Comparison of ENCODE assay signal across 16 cellular contexts in genomic region chr12:14387472-14387871, GRCh38. TPM values are rescaled to one million over a fixed set of nuclear protein-coding genes. Genes with fewer than 3 reads are reported as not detected.
DNase-seq lines count a peak whose midpoint lies in the region; ATAC-seq and TF ChIP-seq lines count a peak whose summit lies in the region.
"Had no signal": no experiment of that assay in that cellular context is flagged by ENCODE, and none has a peak within 500 bp of the region (broad histone marks: within the 10 kb centered on the region; RNA-seq: fewer than 3 reads in every experiment).

No MANE protein-coding gene starts in this region.

- no TSS peak for BruUV-seq in PC-3 (replicated peaks; lab: Mats Ljungman, UMichigan)

- no peak for TF ChIP-seq CTCF in CD8-positive, alpha-beta T cell (IDR thresholded peaks at IDR 0.05)
- TF ChIP-seq CTCF in neural cell (IDR thresholded peaks at IDR 0.05; ENCODE audit: poor library complexity, severe bottlenecking): no peak
- TF ChIP-seq CTCF in PC-3 (conservative IDR thresholded peaks at IDR 0.05; ENCODE audit: low read depth, low read length): no peak

- ATAC-seq in CD8-positive, alpha-beta T cell: no peak
- ATAC-seq in PC-3 (no peak), HG03521 (IDR thresholded peaks at IDR 0.05; ENCODE audit: unreplicated experiment) (no peak), GM21825 (IDR thresholded peaks at IDR 0.05; ENCODE audit: unreplicated experiment) (no peak)

- H3K27ac ChIP-seq in CD8-positive, alpha-beta T cell (ENCODE audit: low read depth, low read length): peak overlapping the region; percentile 2
- H3K27ac ChIP-seq in neural cell (ENCODE audit: low read length) (no peak overlapping the region), PC-3 (ENCODE audit: low read length) (no peak overlapping the region)
- H3K27ac ChIP-seq: right atrium auricular region had no signal

- no peak for DNase-seq in CD8-positive, alpha-beta T cell
- DNase-seq in adipocyte (ENCODE audit: low read depth) (no peak), PC-3 (no peak), DMS153 (lab: John Stamatoyannopoulos, UW) (no peak)
- DNase-seq: C1 segment of cervical spinal cord; effector CD8-positive, alpha-beta T cell; foreskin melanocyte; GDM1; NCI-H1092 treated with DMSO at 0.1 percent for 48 hours; NCI-H446 treated with DMSO at 0.1 percent for 48 hours; stomach had no signal

- TF ChIP-seq RAD21 in neural cell (conservative IDR thresholded peaks at IDR 0.05): no peak

- no peaks in the 10 kb centered on the region for H3K27me3 Mint-ChIP-seq in CD8-positive, alpha-beta T cell (ENCODE audit: low read depth)
- no peaks in the 10 kb centered on the region for H3K27me3 Mint-ChIP-seq in IgD-negative memory B cell

- H3K4me1 ChIP-seq in CD8-positive, alpha-beta T cell (ENCODE audit: insufficient read depth, low read length): peaks cover 77% of the 10 kb centered on the region
- H3K4me1 ChIP-seq in adipocyte (ENCODE audit: control insufficient read depth, insufficient read depth, low read length) (peaks cover 38% of the 10 kb centered on the region), PC-3 (ENCODE audit: insufficient read depth, low read length) (peaks cover 6% of the 10 kb centered on the region; the same call in 1 of the 2 replicates)

- no peaks in the 10 kb centered on the region for H3K9me3 ChIP-seq in CD8-positive, alpha-beta T cell (ENCODE audit: low read length)
- no peaks in the 10 kb centered on the region for H3K9me3 ChIP-seq in adipocyte (ENCODE audit: control insufficient read depth, low read length)
- no peaks in the 10 kb centered on the region for H3K9me3 ChIP-seq in neural cell (ENCODE audit: low read length)
- H3K9me3 ChIP-seq in PC-3 (ENCODE audit: low read length): no peaks in the 10 kb centered on the region
- H3K9me3 ChIP-seq: stomach had no signal

- no peaks in the 10 kb centered on the region for H3K9me3 Mint-ChIP-seq in CD8-positive, alpha-beta T cell
- peaks cover 0 to 4% (median 0%) of the 10 kb centered on the region in 3 donors for H3K9me3 Mint-ChIP-seq in IgD-negative memory B cell

- H3K4me2 ChIP-seq in neural cell (ENCODE audit: low read length): no peak overlapping the region
- H3K4me2 ChIP-seq in PC-3 (ENCODE audit: low read length): no peak overlapping the region

- POLR2A ChIA-PET in CD8-positive, alpha-beta T cell (lab: Charles Lee): interaction anchor here (0.7 to 6.5 kb wide), 6 partner anchors 16 to 468 kb away, joined by 3 to 90 read pairs (median 3); partner anchors contain the start of gene ATF7IP
- POLR2A ChIA-PET in PC-3 (lab: Charles Lee; ENCODE audit: unreplicated experiment): no interaction called here

- intact Hi-C loops in CD8-positive, alpha-beta T cell (cut with DNase I, micrococcal nuclease): no loop called here
- intact Hi-C loops in PC-3 (cut with micrococcal nuclease): no loop called here

- no peak overlapping the region for H3K9ac ChIP-seq in adipocyte (ENCODE audit: low read length)
- H3K9ac ChIP-seq in neural cell (ENCODE audit: low read length): no peak overlapping the region
- H3K9ac ChIP-seq in PC-3 (ENCODE audit: low read length): no peak overlapping the region

- H3K36me3 Mint-ChIP-seq in CD8-positive, alpha-beta T cell: peaks cover 27% of the 10 kb centered on the region
- peaks cover 12% of the 10 kb centered on the region for H3K36me3 Mint-ChIP-seq in IgD-negative memory B cell

- H3K4me3 ChIP-seq in CD8-positive, alpha-beta T cell (ENCODE audit: low read depth, low read length): peak overlapping the region; percentile 32
- H3K4me3 ChIP-seq in adipocyte (ENCODE audit: low read length): peak overlapping the region; percentile 73
- H3K4me3 ChIP-seq in neural cell (ENCODE audit: low read length): peak overlapping the region; percentile 57
- no peak overlapping the region for H3K4me3 ChIP-seq in PC-3 (ENCODE audit: low read length)
- H3K4me3 ChIP-seq: right atrium auricular region had no signal

- H3F3A ChIP-seq in neural cell (ENCODE audit: insufficient read depth, low read length, poor library complexity, severe bottlenecking) (peaks cover 11% of the 10 kb centered on the region), PC-3 (ENCODE audit: low read length, unreplicated experiment) (peaks cover 3% of the 10 kb centered on the region)

- H3K9me2 ChIP-seq in neural cell (ENCODE audit: insufficient read depth, low read length): no peaks in the 10 kb centered on the region
- H3K9me2 ChIP-seq in PC-3 (replicated peaks; ENCODE audit: low read length): no peaks in the 10 kb centered on the region

- H3K27me3 ChIP-seq in CD8-positive, alpha-beta T cell (ENCODE audit: insufficient read depth, low read length): no peaks in the 10 kb centered on the region
- H3K27me3 ChIP-seq in adipocyte (replicated peaks; ENCODE audit: control insufficient read depth, insufficient read depth, low read length) (no peaks in the 10 kb centered on the region), neural cell (ENCODE audit: insufficient read depth, low read depth, low read length) (no peaks in the 10 kb centered on the region), PC-3 (ENCODE audit: low read length) (no peaks in the 10 kb centered on the region)
- H3K27me3 ChIP-seq: right atrium auricular region, stomach had no signal

- no peak for TF ChIP-seq EP300 in neural cell (conservative IDR thresholded peaks at IDR 0.05; ENCODE audit: poor library complexity, severe bottlenecking)

- H2AFZ ChIP-seq in neural cell (ENCODE audit: low read depth, low read length): no peak overlapping the region
- no peak overlapping the region for H2AFZ ChIP-seq in PC-3 (ENCODE audit: low read length)

- H3K36me3 ChIP-seq in CD8-positive, alpha-beta T cell (ENCODE audit: insufficient read depth, low read length): no peaks in the 10 kb centered on the region
- H3K36me3 ChIP-seq in adipocyte (ENCODE audit: control insufficient read depth, insufficient read depth, low read length, severe bottlenecking) (peaks cover 18% of the 10 kb centered on the region), neural cell (ENCODE audit: insufficient read depth, low read length) (no peaks in the 10 kb centered on the region), PC-3 (ENCODE audit: low read depth, low read length) (peaks cover 3% of the 10 kb centered on the region; the same call in 1 of the 2 replicates)
- H3K36me3 ChIP-seq: right atrium auricular region had no signal

- peaks cover 78% of the 10 kb centered on the region for H3K79me2 ChIP-seq in neural cell (replicated peaks; ENCODE audit: insufficient read depth, low read length)
- peaks cover 95% of the 10 kb centered on the region for H3K79me2 ChIP-seq in PC-3 (ENCODE audit: low read length)

- H3K4me1 Mint-ChIP-seq in CD8-positive, alpha-beta T cell (ENCODE audit: low read depth): peaks cover 80% of the 10 kb centered on the region
- H3K4me1 Mint-ChIP-seq in IgD-negative memory B cell: peaks cover 62 to 69% (median 68%) of the 10 kb centered on the region in 3 donors

- CTCF ChIA-PET in CD8-positive, alpha-beta T cell (lab: Charles Lee): interaction anchor here (1.1 to 3.8 kb wide), 5 partner anchors 16 to 31 kb away, joined by 3 to 27 read pairs (median 7); partner anchors contain the start of gene ATF7IP
- CTCF ChIA-PET in PC-3 (lab: Charles Lee): no interaction called here

- H4K20me1 ChIP-seq in neural cell (ENCODE audit: insufficient read depth) (no peaks in the 10 kb centered on the region), PC-3 (ENCODE audit: low read length) (no peaks in the 10 kb centered on the region)

- peak overlapping the region; percentile 94 for H3K27ac Mint-ChIP-seq in CD8-positive, alpha-beta T cell
- H3K27ac Mint-ChIP-seq in IgD-negative memory B cell: peak overlapping the region; percentile 17 to 74 (median 63)

- peak overlapping the region; percentile 85 for H3K4me3 Mint-ChIP-seq in CD8-positive, alpha-beta T cell
- H3K4me3 Mint-ChIP-seq in IgD-negative memory B cell: peak overlapping the region; percentile 67 to 82 (median 76)

TF ChIP-seq in neural cell, 6 proteins besides CTCF, POLR2A, EP300 and RAD21:
- TF ChIP-seq MXI1 (conservative IDR thresholded peaks at IDR 0.05; ENCODE audit: poor library complexity, severe bottlenecking) (no peak), POLR2AphosphoS5 (IDR thresholded peaks at IDR 0.05) (no peak), TAF1 (IDR thresholded peaks at IDR 0.05; ENCODE audit: low read depth) (no peak), REST (IDR thresholded peaks at IDR 0.05; ENCODE audit: borderline replicate concordance) (no peak), SMC3 (conservative IDR thresholded peaks at IDR 0.05; ENCODE audit: poor library complexity) (no peak), EZH2 (IDR thresholded peaks at IDR 0.05; ENCODE audit: borderline replicate concordance, insufficient read depth, low read length, poor library complexity, severe bottlenecking) (no peak)
TF ChIP-seq in neural cell: peak in this region for 0.

RNA-seq across cellular contexts. Expression of gene ATF7IP, which starts 22.0 kb away (rescaled TPM):
- total RNA-seq in CD8-positive, alpha-beta T cell: 100 to 1,000 TPM; 125 to 126 TPM
- polyA plus RNA-seq in IgD-negative memory B cell (126 TPM), neural cell (34.8 and 36.0 TPM in 2 replicates)
- polyA minus RNA-seq in neural cell: 210 and 299 TPM in 2 replicates
- 12.5 and 16.9 TPM in 2 replicates for total RNA-seq in PC-3 (2014; rRNA removed)
